Comparison of ENCODE assay signal across 25 cellular contexts in genomic region chr4:20844311-20844710, GRCh38.
"Had no signal": no experiment of that assay in that cellular context is flagged by ENCODE, and none has a peak within 500 bp of the region (broad histone marks: within the 10 kb centered on the region; RNA-seq: fewer than 3 reads in every experiment).

No MANE protein-coding gene starts in this region.

- FAIRE-seq: endothelial cell of umbilical vein, pancreas had no signal

- H3K27ac ChIP-seq: coronary artery, foreskin keratinocyte, heart right ventricle, left lung, lower lobe of right lung, pancreas, prostate gland, right atrium auricular region, suprapubic skin, tibial artery had no signal

- H3K27me3 ChIP-seq: foreskin keratinocyte, heart right ventricle, left lung, pancreas, right atrium auricular region, suprapubic skin, tibial artery had no signal

- H3K9me3 ChIP-seq: heart right ventricle, left lung, lower lobe of right lung, pancreas, prostate gland, right atrium auricular region, suprapubic skin, tibial artery had no signal

- ATAC-seq: activated CD4-positive, alpha-beta T cell treated with anti-CD3 and anti-CD28 coated beads for 36 hours; esophagus mucosa; foreskin keratinocyte; heart right ventricle; left lung; lower lobe of right lung; pancreas; stimulated activated naive B cell treated with anti-CD40 and anti-IgM and Interleukin-4, amounts not matched to agents 10 μg/mL and 1 μg/mL and 100 μg/mL, for 72 hours had no signal

- H3K36me3 ChIP-seq: heart right ventricle, left lung, lower lobe of right lung, pancreas, prostate gland, right atrium auricular region, suprapubic skin, tibial artery had no signal

- DNase-seq: activated CD4-positive, alpha-beta T cell treated with anti-CD3 and anti-CD28 coated beads for 36 hours; activated CD4-positive, alpha-beta T cell treated with anti-CD3 and anti-CD28 coated beads, Interleukin-2, amount 50 U/mL, for 48 hours; activated CD4-positive, CD25-positive, alpha-beta regulatory T cell; activated CD8-positive, alpha-beta memory T cell treated with anti-CD3 and anti-CD28 coated beads for 24 hours; activated effector memory CD4-positive, alpha-beta T cell treated with Interleukin-2 at 50 U/mL for 16 hours; activated naive CD4-positive, alpha-beta T cell treated with Interleukin-2 at 50 U/mL for 16 hours; anterior cingulate cortex; foreskin keratinocyte; heart right ventricle; left lung; lower lobe of right lung; naive B cell; nephron progenitor cell; nucleus accumbens; pancreas; stimulated activated CD4-positive, alpha-beta T cell treated with anti-CD3 and anti-CD28 coated beads, Interleukin-15, amount 100 ng/mL, for 24 hours; stimulated activated CD4-positive, alpha-beta T cell treated with anti-CD3 and anti-CD28 coated beads, Interleukin-2, amount 100 ng/mL, for 24 hours; stimulated activated naive B cell treated with anti-CD40 and anti-IgM and Interleukin-4, amounts not matched to agents 10 μg/mL and 1 μg/mL and 100 μg/mL, for 72 hours; tibial artery had no signal

- H3K4me1 ChIP-seq: left lung, pancreas, prostate gland, right atrium auricular region, suprapubic skin had no signal

- H3K4me3 ChIP-seq: coronary artery, heart right ventricle, left lung, lower lobe of right lung, pancreas, prostate gland, right atrium auricular region, suprapubic skin, tibial artery had no signal
